Comparison of ENCODE assay signal across 8 cellular contexts in genomic region chr2:181058378-181059269, GRCh38.
DNase-seq lines count a peak whose midpoint lies in the region; ATAC-seq, FAIRE-seq and TF ChIP-seq lines count a peak whose summit lies in the region.

No MANE protein-coding gene starts in this region.

- intact Hi-C loops in Caco-2 (cut with micrococcal nuclease; ENCODE audit: unreplicated experiment) (loop anchor here (1.0 to 2.0 kb wide), 3 partner anchors 190 to 934 kb away; no protein-coding TSS in a partner anchor), endothelial cell of umbilical vein (cut with micrococcal nuclease) (loop anchor here (1.0 to 5.0 kb wide), 3 partner anchors 76 to 933 kb away; partner anchors contain the start of gene UBE2E3), prostate gland (cut with DNase I) (no loop called here)

- ATAC-seq in GM19023 (IDR thresholded peaks at IDR 0.05; ENCODE audit: unreplicated experiment) = peak; percentile 53
- ATAC-seq in HG03565 (IDR thresholded peaks at IDR 0.05; ENCODE audit: unreplicated experiment) = peak; percentile 75

- no peaks in the 10 kb centered on the region for H3K36me3 Mint-ChIP-seq in Caco-2 (ENCODE audit: insufficient read depth, unreplicated experiment)

- H3K9ac ChIP-seq in endothelial cell of umbilical vein (replicated peaks; ENCODE audit: extremely low read depth, insufficient read depth, low read length) = no peak overlapping the region

- H3K4me1 ChIP-seq in Caco-2 (no peaks in the 10 kb centered on the region), endothelial cell of umbilical vein (ENCODE audit: control insufficient read depth, extremely low read depth, insufficient read depth, low read length) (no peaks in the 10 kb centered on the region), prostate gland (replicated peaks) (no peaks in the 10 kb centered on the region)

- H3K27me3 Mint-ChIP-seq in Caco-2 (ENCODE audit: insufficient read depth, unreplicated experiment) = peaks cover 2% of the 10 kb centered on the region

- BruUV-seq in Caco-2 (replicated peaks; lab: Mats Ljungman, UMichigan) = no TSS peak
- no TSS peak for BruUV-seq in endothelial cell of umbilical vein (replicated peaks; lab: Mats Ljungman, UMichigan)

- H3K4me3 ChIP-seq in Caco-2 (ENCODE audit: low read depth, low read length) = no peak overlapping the region
- H3K4me3 ChIP-seq in endothelial cell of umbilical vein (replicated peaks in 1 of 3; ENCODE audit: insufficient read depth in 1 of 3, low read depth in 1 of 3, low read length in 3 of 3) = no peak overlapping the region
- no peak overlapping the region for H3K4me3 ChIP-seq in prostate gland
- H3K4me3 ChIP-seq in H7 (ENCODE audit: insufficient read depth, low read depth, low read length) = no peak overlapping the region

- TF ChIP-seq POLR2A in endothelial cell of umbilical vein (IDR thresholded peaks at IDR 0.05; ENCODE audit: low read depth, low read length) = no peak
- TF ChIP-seq POLR2A in prostate gland (IDR thresholded peaks at IDR 0.05) = no peak

- no peaks in the 10 kb centered on the region for H3K9me1 ChIP-seq in endothelial cell of umbilical vein (replicated peaks; ENCODE audit: control insufficient read depth, extremely low read depth, insufficient read depth, low read length)

- CTCF ChIA-PET in Caco-2 (lab: Charles Lee) (interaction anchor here (1.5 to 1.8 kb wide), 2 partner anchors 933 to 934 kb away, joined by 5 to 12 read pairs; no protein-coding TSS in a partner anchor), endothelial cell of umbilical vein (lab: Charles Lee) (interaction anchor here (0.6 to 6.9 kb wide), 26 partner anchors 8 to 1075 kb away, joined by 3 to 121 read pairs (median 5); partner anchors contain the start of gene UBE2E3)

- H3K27me3 ChIP-seq in Caco-2 (replicated peaks; ENCODE audit: control insufficient read depth, insufficient read depth, low read length) (no peaks in the 10 kb centered on the region), endothelial cell of umbilical vein (ENCODE audit: control insufficient read depth in 2 of 2, insufficient read depth in 2 of 2, low read length in 2 of 2) (no peaks in the 10 kb centered on the region), prostate gland (replicated peaks; ENCODE audit: insufficient read depth) (no peaks in the 10 kb centered on the region), H7 (ENCODE audit: control insufficient read depth, insufficient read depth, low read length) (no peaks in the 10 kb centered on the region)

- no peaks in the 10 kb centered on the region for H3K9me3 Mint-ChIP-seq in Caco-2 (ENCODE audit: unreplicated experiment)

- no peak for FAIRE-seq in endothelial cell of umbilical vein (lab: Jason Lieb, UNC)

- H3K9me3 ChIP-seq in Caco-2 (no peaks in the 10 kb centered on the region), endothelial cell of umbilical vein (replicated peaks; ENCODE audit: control insufficient read depth, insufficient read depth, low read length) (no peaks in the 10 kb centered on the region), prostate gland (no peaks in the 10 kb centered on the region)

- no peaks in the 10 kb centered on the region for H3K36me3 ChIP-seq in Caco-2 (ENCODE audit: control insufficient read depth, insufficient read depth, low read length)
- H3K36me3 ChIP-seq in endothelial cell of umbilical vein (ENCODE audit: control insufficient read depth in 2 of 2, extremely low read depth in 1 of 2, insufficient read depth in 2 of 2, low read length in 2 of 2) = no peaks in the 10 kb centered on the region
- no peaks in the 10 kb centered on the region for H3K36me3 ChIP-seq in prostate gland
- H3K36me3 ChIP-seq in H7 (replicated peaks; ENCODE audit: control insufficient read depth, insufficient read depth, low read length) = no peaks in the 10 kb centered on the region

- no peak overlapping the region for H3K27ac ChIP-seq in endothelial cell of umbilical vein (ENCODE audit: insufficient read depth, low read depth, low read length)
- H3K27ac ChIP-seq in prostate gland = no peak overlapping the region

- WGBS in prostate gland = 87% methylated on average over 7 of the region's 7 CpGs

- no peak overlapping the region for H3K4me2 ChIP-seq in endothelial cell of umbilical vein (ENCODE audit: insufficient read depth, low read length)

- peak in 1 of 2 experiments; percentile 28 for DNase-seq in Caco-2
- peak; percentile 21 for DNase-seq in T follicular helper cell (ENCODE audit: low read depth)
- peak; percentile 53 for DNase-seq in endothelial cell of umbilical vein (ENCODE audit: low read depth, low spot score)
- no peak for DNase-seq in prostate gland (ENCODE audit: low spot score)
- no peak for DNase-seq in H7
- DNase-seq in kidney glomerular epithelial cell (lab: John Stamatoyannopoulos, UW) = no peak

- POLR2A ChIA-PET in Caco-2 (lab: Charles Lee) = no interaction called here
- POLR2A ChIA-PET in endothelial cell of umbilical vein (lab: Charles Lee) = no interaction called here

- H4K20me1 ChIP-seq in endothelial cell of umbilical vein (replicated peaks; ENCODE audit: control insufficient read depth, extremely low read depth, insufficient read depth, low read length) = no peaks in the 10 kb centered on the region

- H3K27ac Mint-ChIP-seq in Caco-2 (ENCODE audit: unreplicated experiment) = no peak overlapping the region

- peak; percentile 57 to 73 for TF ChIP-seq CTCF in Caco-2 (IDR thresholded peaks at IDR 0.05; ENCODE audit: insufficient read depth in 1 of 2, low read depth in 1 of 2, low read length in 1 of 2, severe bottlenecking in 1 of 2, unreplicated experiment in 1 of 2)
- TF ChIP-seq CTCF in endothelial cell of umbilical vein (IDR thresholded peaks at IDR 0.05; ENCODE audit: extremely low read depth in 1 of 2, insufficient read depth in 1 of 2, low read depth in 1 of 2, low read length in 2 of 2) = peak; percentile 35 to 43
- peak in 3 of 4 experiments; percentile 25 to 34 (median 30) for TF ChIP-seq CTCF in prostate gland (IDR thresholded peaks at IDR 0.05)

- dilution Hi-C loops in endothelial cell of umbilical vein (cut with MboI; ENCODE audit: extremely low pct_ligation_motif_present, low sequenced_read_pairs) = no loop called here

- H3K4me1 Mint-ChIP-seq in Caco-2 (ENCODE audit: low read depth, unreplicated experiment) = no peaks in the 10 kb centered on the region

- H2AFZ ChIP-seq in endothelial cell of umbilical vein (ENCODE audit: low read depth, low read length) = no peak overlapping the region

- H3K4me3 Mint-ChIP-seq in Caco-2 (ENCODE audit: unreplicated experiment) = no peak overlapping the region

- H3K79me2 ChIP-seq in endothelial cell of umbilical vein (ENCODE audit: control insufficient read depth, insufficient read depth, low read length) = peaks cover 31% of the 10 kb centered on the region

TF ChIP-seq in endothelial cell of umbilical vein, 7 proteins besides CTCF, POLR2A, EP300 and RAD21:
- TF ChIP-seq, protein P1, sequence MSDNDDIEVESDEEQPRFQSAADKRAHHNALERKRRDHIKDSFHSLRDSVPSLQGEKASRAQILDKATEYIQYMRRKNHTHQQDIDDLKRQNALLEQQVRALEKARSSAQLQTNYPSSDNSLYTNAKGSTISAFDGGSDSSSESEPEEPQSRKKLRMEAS (IDR thresholded peaks at IDR 0.05; ENCODE audit: insufficient read depth, insufficient read length) = no peak
- TF ChIP-seq EZH2 (IDR thresholded peaks at IDR 0.05; ENCODE audit: borderline replicate concordance, low read depth, low read length, severe bottlenecking) (no peak), GATA2 (IDR thresholded peaks at IDR 0.05; ENCODE audit: insufficient read depth, insufficient read length, low read depth, low read length) (no peak), MYC (IDR thresholded peaks at IDR 0.05; ENCODE audit: low read depth, low read length) (no peak), JUN (IDR thresholded peaks at IDR 0.05; ENCODE audit: borderline replicate concordance, insufficient read depth, insufficient read length, low read depth) (no peak), POLR2AphosphoS5 (IDR thresholded peaks at IDR 0.05; ENCODE audit: insufficient read depth, low read depth, low read length) (no peak), FOS (IDR thresholded peaks at IDR 0.05; ENCODE audit: borderline replicate concordance, insufficient read depth, low read length) (no peak)

Comparison
In these comparisons a context has a peak if more than half of its experiments do, and no peak if none do; other contexts are left out.
1. DNase-seq: peak in T follicular helper cell (single experiment) and endothelial cell of umbilical vein (single experiment); none in prostate gland (single experiment), H7 (single experiment) and kidney glomerular epithelial cell (single experiment).
2. Peak in every context shown above with its lines, with median percentiles within 50 percentile points of each other: CTCF ChIP-seq.